8 cellular contexts compared by ENCODE assay signal in the genomic region with DNA sequence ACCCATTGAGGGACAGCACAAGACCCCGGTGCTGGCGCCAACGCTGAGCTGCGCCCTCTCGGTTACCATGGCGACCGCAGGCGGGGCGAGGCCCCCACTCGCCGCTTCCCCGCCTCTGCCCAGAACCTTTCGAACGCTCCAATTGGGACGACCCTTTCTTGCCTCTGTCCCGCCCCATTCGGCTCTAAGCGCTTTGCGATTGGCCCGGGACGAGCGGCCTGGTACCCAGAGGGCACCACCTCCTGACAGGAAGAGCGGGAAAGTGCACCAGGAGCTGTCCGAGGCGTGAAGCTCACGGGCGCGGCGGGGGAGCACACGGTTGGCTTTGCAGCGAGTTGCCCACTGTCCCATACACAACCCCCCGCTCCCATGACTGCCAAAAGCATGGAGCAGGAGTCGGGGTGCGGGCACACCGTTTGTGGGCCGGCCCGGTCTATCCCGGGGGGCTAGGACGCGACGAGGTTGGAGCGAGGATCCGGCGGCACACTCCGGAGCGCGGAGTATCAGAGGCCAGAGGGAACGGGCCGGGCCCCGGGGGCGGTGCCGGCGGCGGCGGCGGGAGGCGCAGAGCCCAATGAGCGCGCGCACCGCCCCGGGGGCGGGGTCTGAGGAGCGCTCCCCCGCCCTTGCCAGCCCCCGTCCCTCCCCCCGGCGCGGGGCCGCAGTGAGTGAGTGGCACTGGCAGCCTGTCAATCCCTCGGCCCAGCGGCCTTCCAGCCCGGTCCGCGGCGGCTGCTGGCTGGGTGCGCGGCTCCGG. TPM values are rescaled to one million over a fixed set of nuclear protein-coding genes. Genes with fewer than 3 reads are reported as not detected.
DNase-seq lines count a peak whose midpoint lies in the region; TF ChIP-seq lines count a peak whose summit lies in the region.

No MANE protein-coding gene starts in this region.

- H3K4me3 ChIP-seq in NB4 (ENCODE audit: low read depth, low read length) = peak overlapping the region; percentile 45

- H3K4me3 Mint-ChIP-seq in HFFc6 = peak overlapping the region; percentile 92
- H3K4me3 Mint-ChIP-seq in activated naive CD4-positive, alpha-beta T cell treated with anti-CD3 and anti-CD28 coated beads, Interleukin-2, amount 50 U/mL, for 24 hours = peak overlapping the region; percentile 95

- TF ChIP-seq CTCF in HFFc6 (IDR thresholded peaks at IDR 0.05) (no peak), NB4 (IDR thresholded peaks at IDR 0.05; ENCODE audit: low read depth, low read length) (no peak)

- H3K4me1 Mint-ChIP-seq in HFFc6 (ENCODE audit: low read depth) = peaks cover 63% of the 10 kb centered on the region
- peaks cover 31% of the 10 kb centered on the region for H3K4me1 Mint-ChIP-seq in activated naive CD4-positive, alpha-beta T cell treated with anti-CD3 and anti-CD28 coated beads, Interleukin-2, amount 50 U/mL, for 24 hours

- no peak for TF ChIP-seq POLR2A in NB4 (IDR thresholded peaks at IDR 0.05; ENCODE audit: extremely low read depth, insufficient read length)

- DNase-seq in GM04504 (ENCODE audit: low read depth) (peak; percentile 85), HFFc6 (peak; percentile 93), NB4 (ENCODE audit: low read depth) (peak; percentile 95), SK-N-DZ (ENCODE audit: low spot score) (peak; percentile 99), glomerular endothelial cell (ENCODE audit: extremely low read depth, low read depth, low spot score) (peak; percentile 54), occipital lobe (lab: John Stamatoyannopoulos, UW) (peak; percentile 89)

- peak overlapping the region; percentile 78 for H3K27ac Mint-ChIP-seq in HFFc6
- peak overlapping the region; percentile 94 for H3K27ac Mint-ChIP-seq in activated naive CD4-positive, alpha-beta T cell treated with anti-CD3 and anti-CD28 coated beads, Interleukin-2, amount 50 U/mL, for 24 hours

- peaks cover 23% of the 10 kb centered on the region for H3K36me3 Mint-ChIP-seq in HFFc6 (ENCODE audit: low read depth)
- H3K36me3 Mint-ChIP-seq in activated naive CD4-positive, alpha-beta T cell treated with anti-CD3 and anti-CD28 coated beads, Interleukin-2, amount 50 U/mL, for 24 hours = no peaks in the 10 kb centered on the region

- peak overlapping the region; percentile 87 for H3K27ac ChIP-seq in temporal lobe (ENCODE audit: low read depth, low read length)

- H3K27me3 Mint-ChIP-seq in HFFc6 (ENCODE audit: insufficient read depth) = peaks cover 3% of the 10 kb centered on the region; the same call in 1 of the 2 replicates
- no peaks in the 10 kb centered on the region for H3K27me3 Mint-ChIP-seq in activated naive CD4-positive, alpha-beta T cell treated with anti-CD3 and anti-CD28 coated beads, Interleukin-2, amount 50 U/mL, for 24 hours

- H3K9me3 Mint-ChIP-seq in HFFc6 = no peaks in the 10 kb centered on the region
- no peaks in the 10 kb centered on the region for H3K9me3 Mint-ChIP-seq in activated naive CD4-positive, alpha-beta T cell treated with anti-CD3 and anti-CD28 coated beads, Interleukin-2, amount 50 U/mL, for 24 hours

RNA-seq across cellular contexts. Expression of a gene that starts 1.0 kb away (rescaled TPM):
- total RNA-seq in HFFc6 (2021; fragmentation: NEBNext Ultra II Directional; extraction: Animal tissue kit (Norgen Biotek cat#: 25700)) = 10 to 100 TPM; 32.2 to 44.3 (median 40.3) TPM
- 51.4 and 62.6 TPM in 2 replicates for polyA plus RNA-seq in SK-N-DZ (2014; cell fraction: cytosol; rRNA removed)
- polyA plus RNA-seq in SK-N-DZ (2014; cell fraction: nucleus; rRNA removed) = 33.8 and 57.4 TPM in 2 replicates
- total RNA-seq in glomerular endothelial cell (20.1 and 23.6 TPM in 2 replicates), occipital lobe (14.3 TPM), temporal lobe (27.5 TPM)

RNA-seq across cellular contexts. Expression of a gene that starts 39.2 kb away (rescaled TPM):
- total RNA-seq in HFFc6 (2021; fragmentation: NEBNext Ultra II Directional; extraction: Animal tissue kit (Norgen Biotek cat#: 25700)) = 100 to 1,000 TPM; 115 to 167 (median 130) TPM
- polyA plus RNA-seq in SK-N-DZ (2014; cell fraction: cytosol; rRNA removed) = 56.8 and 57.7 TPM in 2 replicates
- 37.1 and 55.5 TPM in 2 replicates for polyA plus RNA-seq in SK-N-DZ (2014; cell fraction: nucleus; rRNA removed)
- total RNA-seq in glomerular endothelial cell (76.9 and 84.3 TPM in 2 replicates), occipital lobe (37.6 TPM), temporal lobe (28.8 TPM)

Comparison
In these comparisons a context has a peak if more than half of its experiments do, and no peak if none do; other contexts are left out.
1. Peak in every context shown above with its lines: DNase-seq, H3K4me3 ChIP-seq and H3K27ac ChIP-seq.